ENCODE assay signal across 8 cellular contexts in genomic region chr19:34041922-34042521, GRCh38.
DNase-seq lines count a peak whose midpoint lies in the region; TF ChIP-seq lines count a peak whose summit lies in the region.

No MANE protein-coding gene starts in this region.

- no peak overlapping the region for H3K4me3 ChIP-seq in H7 (ENCODE audit: insufficient read depth, low read depth, low read length)
- no peak overlapping the region for H3K4me3 ChIP-seq in SJCRH30
- no peak overlapping the region for H3K4me3 ChIP-seq in prostate gland

- intact Hi-C loops in prostate gland (cut with DNase I) = loop anchor here (5.0 kb wide), 1 partner anchor 105 kb away; no protein-coding TSS in a partner anchor

- DNase-seq in AG09319 (ENCODE audit: extremely low read depth, low read depth) (no peak), H7 (peak; percentile 83), SJCRH30 (peak; percentile 55 to 73), glomerular visceral epithelial cell (ENCODE audit: extremely low spot score) (peak; percentile 18), prostate gland (ENCODE audit: low spot score) (no peak), NCI-H1436 treated with DMSO at 0.1 percent for 48 hours (lab: John Stamatoyannopoulos, UW) (no peak), NCI-H226 (no peak)
- peak; percentile 45 for DNase-seq in activated gamma-delta T cell treated with anti-CD3 and anti-CD28 coated beads, Interleukin-2, amount 50 U/mL, for 16 hours (ENCODE audit: low read depth)

- TF ChIP-seq POLR2A in prostate gland (IDR thresholded peaks at IDR 0.05) = no peak

- H3K27me3 ChIP-seq in H7 (ENCODE audit: control insufficient read depth, insufficient read depth, low read length) (no peaks in the 10 kb centered on the region), SJCRH30 (no peaks in the 10 kb centered on the region), prostate gland (replicated peaks; ENCODE audit: insufficient read depth) (no peaks in the 10 kb centered on the region)

- H3K4me1 ChIP-seq in SJCRH30 = no peaks in the 10 kb centered on the region; the same call in 1 of the 2 replicates
- no peaks in the 10 kb centered on the region for H3K4me1 ChIP-seq in prostate gland (replicated peaks)

- peak; percentile 91 for TF ChIP-seq CTCF in AG09319 (IDR thresholded peaks at IDR 0.05; ENCODE audit: low read depth, low read length)
- TF ChIP-seq CTCF in prostate gland (IDR thresholded peaks at IDR 0.05) = peak in 3 of 4 experiments; percentile 34 to 52 (median 48)

- WGBS in prostate gland = 29% methylated on average over 15 of the region's 15 CpGs

- H3K36me3 ChIP-seq in H7 (replicated peaks; ENCODE audit: control insufficient read depth, insufficient read depth, low read length) (no peaks in the 10 kb centered on the region), SJCRH30 (no peaks in the 10 kb centered on the region), prostate gland (no peaks in the 10 kb centered on the region)

- H3K27ac ChIP-seq in SJCRH30 (no peak overlapping the region), prostate gland (no peak overlapping the region)

- H3K9me3 ChIP-seq in SJCRH30 (replicated peaks) = 0 out of 2 replicates have a peak, but pooled peaks cover 4% of the 10 kb centered on the region
- H3K9me3 ChIP-seq in prostate gland = no peaks in the 10 kb centered on the region

Comparison
In these comparisons a context has a peak if more than half of its experiments do, and no peak if none do; other contexts are left out.
1. DNase-seq: peak in H7 (single experiment), SJCRH30 (2 of 2), activated gamma-delta T cell treated with anti-CD3 and anti-CD28 coated beads, Interleukin-2, amount 50 U/mL, for 16 hours (single experiment) and glomerular visceral epithelial cell (single experiment); none in AG09319 (single experiment), prostate gland (single experiment), NCI-H1436 treated with DMSO at 0.1 percent for 48 hours (single experiment) and NCI-H226 (single experiment).